ENCODE assay signal across 17 cellular contexts in genomic region chr4:173539986-173540385, GRCh38. TPM values are rescaled to one million over a fixed set of nuclear protein-coding genes. Genes with fewer than 3 reads are reported as not detected.
DNase-seq lines count a peak whose midpoint lies in the region; ATAC-seq and TF ChIP-seq lines count a peak whose summit lies in the region.
"Had no signal": no experiment of that assay in that cellular context is flagged by ENCODE, and none has a peak within 500 bp of the region (broad histone marks: within the 10 kb centered on the region; RNA-seq: fewer than 3 reads in every experiment).

No MANE protein-coding gene starts in this region.

- intact Hi-C loops in heart left ventricle (cut with DNase I) (loop anchor here in 4 of 10 donors (5.0 to 10.0 kb wide), 3 partner anchors 145 to 205 kb away; no protein-coding TSS in a partner anchor), Right ventricle myocardium superior (cut with DNase I) (loop anchor here (10.0 kb wide), 1 partner anchor 135 kb away; no protein-coding TSS in a partner anchor)

- H3K36me3 ChIP-seq in heart left ventricle = peaks cover 0 to 4% (median 0%) of the 10 kb centered on the region in 9 donors
- peaks cover 0 to 7% of the 10 kb centered on the region in 2 donors for H3K36me3 ChIP-seq in gastroesophageal sphincter
- H3K36me3 ChIP-seq in thoracic aorta = no peaks in the 10 kb centered on the region
- H3K36me3 ChIP-seq: SJCRH30 had no signal

- TF ChIP-seq EP300 in gastroesophageal sphincter (IDR thresholded peaks at IDR 0.05) = no peak

- peak overlapping the region in 11 of 12 donors; percentile 17 to 99 (median 94) for H3K27ac ChIP-seq in heart left ventricle
- peak overlapping the region; percentile 51 to 98 (median 76) for H3K27ac ChIP-seq in gastroesophageal sphincter
- H3K27ac ChIP-seq in thoracic aorta = peak overlapping the region; percentile 79 to 81
- H3K27ac ChIP-seq: RWPE1, SJCRH30 had no signal

- TF ChIP-seq CTCF in heart left ventricle (IDR thresholded peaks at IDR 0.05) (no peak), gastroesophageal sphincter (IDR thresholded peaks at IDR 0.05) (no peak), thoracic aorta (IDR thresholded peaks at IDR 0.05) (no peak)

- H3K27me3 ChIP-seq in heart left ventricle = peaks cover 0 to 82% (median 3%) of the 10 kb centered on the region in 9 donors
- H3K27me3 ChIP-seq in gastroesophageal sphincter = peaks cover 38% of the 10 kb centered on the region
- H3K27me3 ChIP-seq in thoracic aorta (replicated peaks; ENCODE audit: insufficient read depth) = no peaks in the 10 kb centered on the region
- H3K27me3 ChIP-seq: SJCRH30 had no signal

- H3K4me3 ChIP-seq in heart left ventricle = no peak overlapping the region
- no peak overlapping the region for H3K4me3 ChIP-seq in gastroesophageal sphincter
- H3K4me3 ChIP-seq in thoracic aorta = no peak overlapping the region
- H3K4me3 ChIP-seq: SJCRH30 had no signal

- H3K9me3 ChIP-seq in heart left ventricle (no peaks in the 10 kb centered on the region), gastroesophageal sphincter (no peaks in the 10 kb centered on the region), thoracic aorta (no peaks in the 10 kb centered on the region)
- H3K9me3 ChIP-seq: SJCRH30 had no signal

- ATAC-seq in heart left ventricle (no peak), Right ventricle myocardium superior (ENCODE audit: poor library complexity) (no peak), gastroesophageal sphincter (no peak), thoracic aorta (ENCODE audit: insufficient number of reproducible peaks, low FRiP score, low read depth) (no peak), GM21576 (IDR thresholded peaks at IDR 0.05; ENCODE audit: unreplicated experiment) (no peak)

- DNase-seq in heart left ventricle (no peak), Right ventricle myocardium superior (no peak), MV-4-11 (lab: John Stamatoyannopoulos, UW) (peak; percentile 15), thoracic aorta (ENCODE audit: low spot score) (no peak), NCI-H1105 treated with DMSO at 0.1 percent for 48 hours (lab: John Stamatoyannopoulos, UW) (no peak)
- DNase-seq in activated CD4-positive, alpha-beta T cell treated with anti-CD3 and anti-CD28 coated beads, Interleukin-2, amount 50 U/mL, for 48 hours = no peak
- DNase-seq: CD4-positive, alpha-beta T cell; COR-L47; DMS79; Kasumi-1; NCI-H1694 treated with DMSO at 0.1 percent for 48 hours; SJCRH30 had no signal

- WGBS in heart left ventricle, 4 donors = 57 to 73% (median 68%) methylated on average over 3 of the region's 3 CpGs
- WGBS in gastroesophageal sphincter (ENCODE audit: low coverage in 1 of 2), 2 donors = 58 to 81% methylated on average over 3 of the region's 3 CpGs

- peaks cover 0 to 48% (median 15%) of the 10 kb centered on the region in 12 donors for H3K4me1 ChIP-seq in heart left ventricle
- peaks cover 2 to 42% (median 8%) of the 10 kb centered on the region in 3 donors for H3K4me1 ChIP-seq in gastroesophageal sphincter
- H3K4me1 ChIP-seq in thoracic aorta (ENCODE audit: control insufficient read depth in 1 of 2, low read depth in 2 of 2) = peaks cover 0 to 20% of the 10 kb centered on the region in 2 donors
- H3K4me1 ChIP-seq: SJCRH30 had no signal

- TF ChIP-seq POLR2A in heart left ventricle (IDR thresholded peaks at IDR 0.05) (no peak), gastroesophageal sphincter (IDR thresholded peaks at IDR 0.05) (no peak)

RNA-seq across cellular contexts. Expression of gene HAND2, which starts 10.0 kb away (rescaled TPM):
- 100 to 1,000 TPM in 8 of 9 donors, 10 to 100 TPM in 1; 89.3 to 188 (median 129) TPM for total RNA-seq in heart left ventricle
- polyA plus RNA-seq in heart left ventricle = 100 to 1,000 TPM in 1 of 2 donors, 10 to 100 TPM in 1; 72.8 to 105 TPM
- total RNA-seq in Right ventricle myocardium superior = 142 TPM
- 100 to 1,000 TPM in 3 of 4 donors, 10 to 100 TPM in 1; 73.0 to 138 (median 128) TPM for total RNA-seq in gastroesophageal sphincter
- 10 to 100 TPM; 25.7 to 28.2 TPM for total RNA-seq in thoracic aorta
- total RNA-seq: CD4-positive, alpha-beta T cell; MCF 10A; NCI-H460 had no signal
